ENCODE assay signal across 22 cellular contexts in genomic region chr9:116905131-116905724, GRCh38.
DNase-seq lines count a peak whose midpoint lies in the region; ATAC-seq lines count a peak whose summit lies in the region.
"Had no signal": no experiment of that assay in that cellular context is flagged by ENCODE, and none has a peak within 500 bp of the region (broad histone marks: within the 10 kb centered on the region; RNA-seq: fewer than 3 reads in every experiment).

No MANE protein-coding gene starts in this region.

- DNase-seq in DMS153 (lab: John Stamatoyannopoulos, UW) (peak; percentile 27), DMS153 treated with DMSO at 0.1 percent for 48 hours (lab: John Stamatoyannopoulos, UW; ENCODE audit: unreplicated experiment) (no peak), amygdala (lab: John Stamatoyannopoulos, UW) (peak in 41 of 56 donors; percentile 1 to 72 (median 24)), iPS-NIHi11 (ENCODE audit: low spot score) (peak; percentile 26), putamen (ENCODE audit: low spot score) (peak; percentile 53), NCI-H526 (lab: John Stamatoyannopoulos, UW) (no peak)
- no peak for DNase-seq in activated CD8-positive, alpha-beta memory T cell treated with anti-CD3 and anti-CD28 coated beads, Interleukin-2, amount 50 U/mL, for 48 hours
- DNase-seq: activated B cell treated with CpG ODN at 0.5 μM for 24 hours; activated CD4-positive, alpha-beta T cell treated with anti-CD3 and anti-CD28 coated beads, Interleukin-2, amount 50 U/mL, for 48 hours; activated effector memory CD4-positive, alpha-beta T cell treated with anti-CD3 and anti-CD28 coated beads, Interleukin-2, amount 50 U/mL, for 16 hours; activated naive CD8-positive, alpha-beta T cell treated with anti-CD3 and anti-CD28 coated beads, Interleukin-2, amount 50 U/mL, for 24 hours; activated T-cell treated with anti-CD3 and anti-CD28 coated beads for 4 hours; body of pancreas; CD4-positive, CD25-positive, alpha-beta regulatory T cell; effector CD4-positive, alpha-beta T cell; foreskin keratinocyte; KG1; MM.1S; NCI-H187; SHP77; T1000 had no signal

- ATAC-seq in GM18907 (IDR thresholded peaks at IDR 0.05; ENCODE audit: unreplicated experiment): no peak
- ATAC-seq: activated naive CD8-positive, alpha-beta T cell treated with anti-CD3 and anti-CD28 coated beads, Interleukin-2, amount 50 U/mL, for 24 hours; body of pancreas; foreskin keratinocyte had no signal

Comparison
In these comparisons a context has a peak if more than half of its experiments do, and no peak if none do; other contexts are left out.
1. DNase-seq: peak in DMS153 (single experiment), amygdala (41 of 56), iPS-NIHi11 (single experiment) and putamen (single experiment); none in DMS153 treated with DMSO at 0.1 percent for 48 hours (single experiment), NCI-H526 (0 of 2) and activated CD8-positive, alpha-beta memory T cell treated with anti-CD3 and anti-CD28 coated beads, Interleukin-2, amount 50 U/mL, for 48 hours (single experiment).